ENCODE assay signal across 18 cellular contexts in genomic region chr3:55623786-55624185, GRCh38.
"Had no signal": no experiment of that assay in that cellular context is flagged by ENCODE, and none has a peak within 500 bp of the region (broad histone marks: within the 10 kb centered on the region; RNA-seq: fewer than 3 reads in every experiment).

No MANE protein-coding gene starts in this region.

- DNase-seq: activated CD4-positive, alpha-beta memory T cell treated with anti-CD3 and anti-CD28 coated beads for 36 hours; activated CD8-positive, alpha-beta memory T cell treated with anti-CD3 and anti-CD28 coated beads, Interleukin-2, amount 10 ng/mL, durations not matched to agents 7 days and 5 days; activated effector memory CD4-positive, alpha-beta T cell treated with Interleukin-2 at 50 U/mL for 16 hours; activated T-cell treated with anti-CD3 and anti-CD28 coated beads, Interleukin-2, amount 50 U/mL, for 1 hour; central memory CD4-positive, alpha-beta T cell; cortex of kidney; effector CD8-positive, alpha-beta T cell; foreskin melanocyte; nephron progenitor cell; occipital lobe; spleen; stimulated activated CD4-positive, alpha-beta T cell treated with anti-CD3 and anti-CD28 coated beads, Interleukin-2, amount 100 ng/mL, for 24 hours; WERI-Rb-1 had no signal

- H3K9me3 Mint-ChIP-seq: activated CD4-positive, alpha-beta memory T cell treated with anti-CD3 and anti-CD28 coated beads for 36 hours; nephron progenitor cell had no signal

- H3K36me3 ChIP-seq: adrenal gland, spleen, WERI-Rb-1 had no signal

- H3K4me1 Mint-ChIP-seq: activated CD8-positive, alpha-beta memory T cell treated with anti-CD3 and anti-CD28 coated beads, Interleukin-2, amount 10 ng/mL, durations not matched to agents 7 days and 5 days; activated naive CD4-positive, alpha-beta T cell treated with anti-CD3 and anti-CD28 coated beads, Interleukin-2, amount 50 U/mL, for 24 hours had no signal

- H3K27ac ChIP-seq: adrenal gland, spleen, WERI-Rb-1 had no signal

- H3K27ac Mint-ChIP-seq: activated CD4-positive, alpha-beta memory T cell treated with anti-CD3 and anti-CD28 coated beads for 36 hours; activated CD8-positive, alpha-beta memory T cell treated with anti-CD3 and anti-CD28 coated beads, Interleukin-2, amount 10 ng/mL, durations not matched to agents 7 days and 5 days; activated naive CD4-positive, alpha-beta T cell treated with anti-CD3 and anti-CD28 coated beads, Interleukin-2, amount 50 U/mL, for 24 hours; mesothelial cell of epicardium; progenitor cell of endocrine pancreas had no signal

- H3K4me3 Mint-ChIP-seq: activated CD4-positive, alpha-beta memory T cell treated with anti-CD3 and anti-CD28 coated beads for 36 hours; activated CD8-positive, alpha-beta memory T cell treated with anti-CD3 and anti-CD28 coated beads, Interleukin-2, amount 10 ng/mL, durations not matched to agents 7 days and 5 days; activated naive CD4-positive, alpha-beta T cell treated with anti-CD3 and anti-CD28 coated beads, Interleukin-2, amount 50 U/mL, for 24 hours; mesothelial cell of epicardium; nephron progenitor cell had no signal

- FAIRE-seq: endothelial cell of umbilical vein had no signal

- H3K27me3 Mint-ChIP-seq: activated CD4-positive, alpha-beta memory T cell treated with anti-CD3 and anti-CD28 coated beads for 36 hours; activated CD8-positive, alpha-beta memory T cell treated with anti-CD3 and anti-CD28 coated beads, Interleukin-2, amount 10 ng/mL, durations not matched to agents 7 days and 5 days; activated naive CD4-positive, alpha-beta T cell treated with anti-CD3 and anti-CD28 coated beads, Interleukin-2, amount 50 U/mL, for 24 hours; progenitor cell of endocrine pancreas had no signal

- H3K4me3 ChIP-seq: adrenal gland, spleen had no signal

- H3K36me3 Mint-ChIP-seq: activated CD4-positive, alpha-beta memory T cell treated with anti-CD3 and anti-CD28 coated beads for 36 hours; activated CD8-positive, alpha-beta memory T cell treated with anti-CD3 and anti-CD28 coated beads, Interleukin-2, amount 10 ng/mL, durations not matched to agents 7 days and 5 days; activated naive CD4-positive, alpha-beta T cell treated with anti-CD3 and anti-CD28 coated beads, Interleukin-2, amount 50 U/mL, for 24 hours; mesothelial cell of epicardium had no signal

- H3K27me3 ChIP-seq: adrenal gland had no signal

- ATAC-seq: activated CD8-positive, alpha-beta memory T cell treated with anti-CD3 and anti-CD28 coated beads, Interleukin-2, amount 10 ng/mL, durations not matched to agents 7 days and 5 days had no signal

- H3K4me1 ChIP-seq: adrenal gland had no signal

- H3K9me3 ChIP-seq: adrenal gland, spleen had no signal
